ENCODE assay signal across 33 cellular contexts in genomic region chr12:65800928-65801327, GRCh38. TPM values are rescaled to one million over a fixed set of nuclear protein-coding genes. Genes with fewer than 3 reads are reported as not detected.
DNase-seq lines count a peak whose midpoint lies in the region; ATAC-seq and TF ChIP-seq lines count a peak whose summit lies in the region.
"Had no signal": no experiment of that assay in that cellular context is flagged by ENCODE, and none has a peak within 500 bp of the region (broad histone marks: within the 10 kb centered on the region; RNA-seq: fewer than 3 reads in every experiment).

No MANE protein-coding gene starts in this region.

- no peaks in the 10 kb centered on the region for H3K9me3 Mint-ChIP-seq in GM23338
- H3K9me3 Mint-ChIP-seq: activated B cell treated with CpG ODN at 0.5 μM for 24 hours; mesothelial cell of epicardium; T-helper 1 cell treated with Interleukin-12 subunit alpha and Interleukin-12 subunit beta and Interleukin-4 antibody, amounts not matched to agents 30 μg/mL and 1 μg/mL, for 36 hours had no signal

- no peak overlapping the region for H3K14ac ChIP-seq in mesenchymal stem cell (ENCODE audit: low read length in 2 of 2)

- H3K4me1 ChIP-seq in GM23338 (ENCODE audit: insufficient read depth) (peaks cover 39% of the 10 kb centered on the region), mesenchymal stem cell (ENCODE audit: control insufficient read depth, insufficient read depth, low read depth, low read length) (peaks cover 3% of the 10 kb centered on the region)
- H3K4me1 ChIP-seq: esophagus squamous epithelium had no signal

- peaks cover 37% of the 10 kb centered on the region for H3K4me1 Mint-ChIP-seq in GM23338
- H3K4me1 Mint-ChIP-seq: activated B cell treated with CpG ODN at 0.5 μM for 24 hours had no signal

- H3K36me3 Mint-ChIP-seq in GM23338 (ENCODE audit: low read depth), result no peaks in the 10 kb centered on the region; the same call in 2 of the 3 replicates
- H3K36me3 Mint-ChIP-seq: mesothelial cell of epicardium had no signal

- no peak overlapping the region for H3K4me3 Mint-ChIP-seq in GM23338
- H3K4me3 Mint-ChIP-seq: activated B cell treated with CpG ODN at 0.5 μM for 24 hours; mesothelial cell of epicardium; T-helper 1 cell treated with Interleukin-12 subunit alpha and Interleukin-12 subunit beta and Interleukin-4 antibody, amounts not matched to agents 30 μg/mL and 1 μg/mL, for 36 hours had no signal

- no peak overlapping the region for H3K4ac ChIP-seq in mesenchymal stem cell (ENCODE audit: low read depth in 1 of 2, low read length in 2 of 2)

- H3K18ac ChIP-seq in mesenchymal stem cell (ENCODE audit: low read depth in 1 of 2, low read length in 2 of 2), result no peak overlapping the region

- H3K9ac ChIP-seq in mesenchymal stem cell (ENCODE audit: low read length), result no peak overlapping the region

- no peaks in the 10 kb centered on the region for H3K79me1 ChIP-seq in mesenchymal stem cell (replicated peaks; ENCODE audit: low read length, poor library complexity, severe bottlenecking)

- no peak overlapping the region for H3K23ac ChIP-seq in mesenchymal stem cell (ENCODE audit: low read length in 2 of 2)

- no peaks in the 10 kb centered on the region for H3K27me3 ChIP-seq in GM23338 (ENCODE audit: insufficient read depth)
- no peaks in the 10 kb centered on the region for H3K27me3 ChIP-seq in mesenchymal stem cell (ENCODE audit: control insufficient read depth in 1 of 2, insufficient read depth in 1 of 2, low read length in 2 of 2)
- H3K27me3 ChIP-seq: brain microvascular endothelial cell had no signal

- H2BK120ac ChIP-seq in mesenchymal stem cell (ENCODE audit: low read depth, low read length), result no peak overlapping the region

- H3K9me2 ChIP-seq in GM23338 (ENCODE audit: insufficient read depth), result no peaks in the 10 kb centered on the region; the same call in 1 of the 2 replicates

- H3K27ac ChIP-seq in GM23338 (ENCODE audit: low read depth), result no peak overlapping the region
- peak overlapping the region; percentile 55 for H3K27ac ChIP-seq in mesenchymal stem cell (ENCODE audit: low read length, poor library complexity, severe bottlenecking)
- H3K27ac ChIP-seq: brain microvascular endothelial cell, C4-2B, esophagus squamous epithelium, SK-N-MC, thoracic aorta had no signal

- no peaks in the 10 kb centered on the region for H4K20me1 ChIP-seq in GM23338 (replicated peaks; ENCODE audit: insufficient read depth)

- TF ChIP-seq CTCF in AG10803 (conservative IDR thresholded peaks at IDR 0.05; ENCODE audit: low read length), result no peak
- TF ChIP-seq CTCF in GM23338 (conservative IDR thresholded peaks at IDR 0.05; ENCODE audit: low read depth in 2 of 2), result no peak

- peak; percentile 78 for DNase-seq in AG10803 (ENCODE audit: low read depth)
- DNase-seq in GM23338 (ENCODE audit: low spot score), result no peak
- DNase-seq in dedifferentiated amniotic fluid mesenchymal stem cell (ENCODE audit: extremely low spot score), result peak; percentile 28
- no peak for DNase-seq in mesenchymal stem cell
- no peak for DNase-seq in NCI-H1092 treated with DMSO at 0.1 percent for 48 hours (lab: John Stamatoyannopoulos, UW)
- DNase-seq: activated B cell treated with CpG ODN at 0.5 μM for 24 hours; activated CD4-positive, alpha-beta T cell treated with anti-CD3 and anti-CD28 coated beads, Interleukin-2, amount 50 U/mL, for 1 hour; activated gamma-delta T cell; activated T-cell treated with anti-CD3 and anti-CD28 coated beads, Interleukin-2, amount 50 U/mL, for 1 hour; brain microvascular endothelial cell; cerebellar nuclear complex; COR-L47; DMS53; esophagus squamous epithelium; GOT3; NCI-H1092; NCI-H1930; NCI-H524; NK-92 treated with Interleukin-12 subunit alpha and Interleukin-12 subunit beta, amount 100 ng/mL, for 24 hours; PC-3; posterior cingulate gyrus; right cardiac atrium; stimulated activated CD4-positive, alpha-beta T cell treated with anti-CD3 and anti-CD28 coated beads, Interleukin-1b, Interleukin-23, amount 100 ng/mL, for 48 hours; stimulated activated naive CD8-positive, alpha-beta T cell treated with anti-CD3 and anti-CD28 coated beads, Interleukin-15, Interleukin-2, amounts not matched to agents 100 U/mL and 50 U/mL, for 24 hours had no signal

- H2BK5ac ChIP-seq in mesenchymal stem cell (ENCODE audit: low read depth, low read length, poor library complexity, severe bottlenecking), result no peak overlapping the region

- peaks cover 5% of the 10 kb centered on the region for H3K27me3 Mint-ChIP-seq in GM23338 (ENCODE audit: insufficient read depth, low read depth, poor library complexity)
- H3K27me3 Mint-ChIP-seq: activated B cell treated with CpG ODN at 0.5 μM for 24 hours had no signal

- no peak overlapping the region for H2BK15ac ChIP-seq in mesenchymal stem cell (ENCODE audit: low read depth, poor library complexity, severe bottlenecking)

- H3K27ac Mint-ChIP-seq in GM23338, result no peak overlapping the region
- H3K27ac Mint-ChIP-seq: activated B cell treated with CpG ODN at 0.5 μM for 24 hours; mesothelial cell of epicardium; T-helper 1 cell treated with Interleukin-12 subunit alpha and Interleukin-12 subunit beta and Interleukin-4 antibody, amounts not matched to agents 30 μg/mL and 1 μg/mL, for 36 hours had no signal

- H2AFZ ChIP-seq in GM23338, result no peak overlapping the region
- H2AFZ ChIP-seq in mesenchymal stem cell (ENCODE audit: low read depth, low read length), result no peak overlapping the region

- H4K91ac ChIP-seq in mesenchymal stem cell (ENCODE audit: low read length), result no peak overlapping the region

- H3K4me2 ChIP-seq in GM23338 (peak overlapping the region; percentile 40; the same call in 1 of the 2 replicates), mesenchymal stem cell (ENCODE audit: low read length, poor library complexity, severe bottlenecking) (no peak overlapping the region)

- no peak overlapping the region for H2AK5ac ChIP-seq in mesenchymal stem cell (ENCODE audit: low read length, severe bottlenecking)

- H3K79me2 ChIP-seq in GM23338 (replicated peaks; ENCODE audit: insufficient read depth), result no peaks in the 10 kb centered on the region

- H3K4me3 ChIP-seq in AG10803 (ENCODE audit: low read length), result no peak overlapping the region
- H3K4me3 ChIP-seq in GM23338, result no peak overlapping the region
- no peak overlapping the region for H3K4me3 ChIP-seq in mesenchymal stem cell (ENCODE audit: insufficient read depth in 1 of 2, low read depth in 1 of 2, low read length in 2 of 2)
- H3K4me3 ChIP-seq: esophagus squamous epithelium, K562, SK-N-MC, thoracic aorta had no signal

- H3F3A ChIP-seq in GM23338 (replicated peaks; ENCODE audit: low read depth), result no peaks in the 10 kb centered on the region

- ATAC-seq in GM23338, result no peak
- no peak for ATAC-seq in HG03342 (IDR thresholded peaks at IDR 0.05; ENCODE audit: unreplicated experiment)
- no peak for ATAC-seq in GM19463 (IDR thresholded peaks at IDR 0.05; ENCODE audit: unreplicated experiment)
- ATAC-seq: K562; PC-3; right cardiac atrium; stimulated activated naive CD8-positive, alpha-beta T cell treated with anti-CD3 and anti-CD28 coated beads, Interleukin-15, Interleukin-2, amounts not matched to agents 100 U/mL and 50 U/mL, for 24 hours had no signal

- no peak overlapping the region for H2BK12ac ChIP-seq in mesenchymal stem cell (ENCODE audit: low read length in 2 of 2)

- H3K36me3 ChIP-seq in GM23338 (ENCODE audit: insufficient read depth) (no peaks in the 10 kb centered on the region), mesenchymal stem cell (ENCODE audit: control insufficient read depth in 1 of 2, insufficient read depth in 2 of 2, low read depth in 1 of 2, low read length in 2 of 2) (peaks cover 0 to 14% of the 10 kb centered on the region in 2 experiments)
- H3K36me3 ChIP-seq: brain microvascular endothelial cell, esophagus squamous epithelium, thoracic aorta had no signal

- no peak overlapping the region for H4K8ac ChIP-seq in mesenchymal stem cell (ENCODE audit: low read length)

- no peaks in the 10 kb centered on the region for H3K9me3 ChIP-seq in mesenchymal stem cell (ENCODE audit: control insufficient read depth, low read length)
- H3K9me3 ChIP-seq: esophagus squamous epithelium, thoracic aorta had no signal

TF ChIP-seq in GM23338, 12 proteins besides CTCF, POLR2A, EP300 and RAD21 (continues in another document):
- TF ChIP-seq ETS1 (IDR thresholded peaks at IDR 0.05) (no peak), ZNF114 (CRISPR knock-in tag; IDR thresholded peaks at IDR 0.05) (no peak)

RNA-seq across cellular contexts. Expression of gene HMGA2, which starts 23.4 kb away (rescaled TPM):
- total RNA-seq in GM23338 (2014; rRNA removed; shearing (Covaris generic)), result 86.0 and 94.8 TPM in 2 replicates
- 43.9 and 50.4 TPM in 2 replicates for polyA plus RNA-seq in GM23338 (2016; fragmentation: Nextera tagmentation; extraction: Ambion mirVana)
- 146 TPM for polyA plus RNA-seq in mesenchymal stem cell (2013, experiment 1 of 2)
- 149 TPM for polyA plus RNA-seq in mesenchymal stem cell (2013, experiment 2 of 2)
- total RNA-seq: activated B cell treated with CpG ODN at 0.5 μM for 24 hours, right cardiac atrium had no signal
- polyA plus RNA-seq: liver had no signal

Comparison
In these comparisons a context has a peak if more than half of its experiments do, and no peak if none do; other contexts are left out.
1. DNase-seq: peak in AG10803 (single experiment) and dedifferentiated amniotic fluid mesenchymal stem cell (single experiment); none in GM23338 (single experiment), mesenchymal stem cell (single experiment) and NCI-H1092 treated with DMSO at 0.1 percent for 48 hours (single experiment).